13 cellular contexts compared by ENCODE assay signal in the genomic region with DNA sequence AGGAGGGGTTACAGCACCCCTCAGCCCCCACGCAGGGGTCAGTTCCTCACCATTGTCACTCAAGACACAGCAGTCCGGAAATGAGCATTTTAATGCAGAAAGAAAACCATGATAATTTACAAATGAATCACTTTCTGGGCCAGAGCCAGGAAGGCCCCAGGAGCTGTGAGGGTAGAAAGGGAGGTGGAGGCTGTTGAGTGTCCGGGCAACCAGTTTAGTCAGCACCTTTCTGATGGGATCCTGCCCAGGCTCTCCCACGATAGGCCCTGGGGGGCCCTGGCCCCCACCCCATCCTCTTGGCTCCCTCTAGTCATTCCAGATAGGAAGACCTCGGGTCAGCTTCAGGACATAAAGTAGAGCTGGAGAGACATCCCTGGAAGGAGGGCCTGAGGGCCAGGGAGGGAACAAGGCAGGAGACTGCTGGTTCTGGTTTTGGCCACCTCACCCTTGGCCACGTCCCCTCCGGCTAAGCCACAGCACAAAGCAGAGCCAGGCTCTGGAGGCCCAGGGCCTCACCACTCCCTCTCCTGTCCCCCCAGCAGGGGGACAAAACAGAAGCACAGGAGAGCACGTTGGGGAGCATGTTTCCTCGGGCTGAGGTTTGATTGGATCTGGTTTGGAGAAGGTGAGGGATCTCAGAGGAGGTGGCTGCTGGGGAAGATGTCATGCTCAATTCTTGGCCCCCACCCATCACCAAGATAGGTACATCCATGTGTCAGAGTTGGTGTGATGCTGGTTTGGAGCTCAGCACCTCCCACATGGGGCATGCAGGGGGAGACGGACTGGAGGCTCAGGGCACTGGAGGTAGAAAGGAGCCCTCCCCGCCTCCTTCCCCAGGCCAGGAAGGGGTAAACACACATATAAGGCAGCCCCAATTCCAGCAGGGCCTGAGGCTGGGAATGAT. TPM values are rescaled to one million over a fixed set of nuclear protein-coding genes. Genes with fewer than 3 reads are reported as not detected.
DNase-seq lines count a peak whose midpoint lies in the region; ATAC-seq and TF ChIP-seq lines count a peak whose summit lies in the region.
"Had no signal": no experiment of that assay in that cellular context is flagged by ENCODE, and none has a peak within 500 bp of the region (broad histone marks: within the 10 kb centered on the region; RNA-seq: fewer than 3 reads in every experiment).

No MANE protein-coding gene starts in this region.

- H4K20me1 ChIP-seq in hepatocyte (ENCODE audit: insufficient read depth, poor library complexity, severe bottlenecking) = no peaks in the 10 kb centered on the region

- peaks cover 9% of the 10 kb centered on the region for H3K27me3 Mint-ChIP-seq in glutamatergic neuron (ENCODE audit: unreplicated experiment)

- H3K9me3 ChIP-seq in adrenal gland (replicated peaks in 1 of 3) (no peaks in the 10 kb centered on the region), hepatocyte (ENCODE audit: low read depth) (no peaks in the 10 kb centered on the region), suprapubic skin (no peaks in the 10 kb centered on the region)
- H3K9me3 ChIP-seq: esophagus muscularis mucosa, upper lobe of left lung had no signal

- 33 to 44% (median 43%) methylated on average over 7 to 11 of the region's 11 CpGs for WGBS in adrenal gland, 4 donors
- WGBS in hepatocyte (ENCODE audit: low lambda C conversion rate, missing lambda C conversion rate) = 75% methylated on average over 11 of the region's 11 CpGs
- 35% methylated on average over 10 of the region's 11 CpGs for WGBS in suprapubic skin

- H3K9me2 ChIP-seq in hepatocyte (replicated peaks; ENCODE audit: insufficient read depth) = no peaks in the 10 kb centered on the region

- no peak overlapping the region for H3K4me3 Mint-ChIP-seq in glutamatergic neuron (ENCODE audit: unreplicated experiment)

- H3K4me1 Mint-ChIP-seq in glutamatergic neuron (ENCODE audit: low read depth, unreplicated experiment) = peaks cover 2% of the 10 kb centered on the region

- H2AFZ ChIP-seq in hepatocyte = no peak overlapping the region

- H3K79me2 ChIP-seq in hepatocyte = no peaks in the 10 kb centered on the region

- H3K36me3 ChIP-seq in adrenal gland (replicated peaks in 1 of 2) (peaks cover 0 to 3% of the 10 kb centered on the region in 2 donors), hepatocyte (replicated peaks; ENCODE audit: insufficient read depth, low read depth) (no peaks in the 10 kb centered on the region), suprapubic skin (peaks cover 15% of the 10 kb centered on the region)

- TF ChIP-seq CTCF in adrenal gland (IDR thresholded peaks at IDR 0.05) (peak in 1 of 6 experiments; percentile 18), hepatocyte (IDR thresholded peaks at IDR 0.05; ENCODE audit: poor library complexity) (no peak), suprapubic skin (IDR thresholded peaks at IDR 0.05) (no peak), glutamatergic neuron (IDR thresholded peaks at IDR 0.05; ENCODE audit: partially characterized antibody, unreplicated experiment) (no peak)

- H3K4me3 ChIP-seq in adrenal gland = no peak overlapping the region
- no peak overlapping the region for H3K4me3 ChIP-seq in hepatocyte
- H3K4me3 ChIP-seq in suprapubic skin = no peak overlapping the region
- H3K4me3 ChIP-seq: esophagus muscularis mucosa, upper lobe of left lung had no signal

- peaks cover 32 to 46% of the 10 kb centered on the region in 2 donors for H3K4me1 ChIP-seq in adrenal gland (replicated peaks in 1 of 2)
- H3K4me1 ChIP-seq in hepatocyte (ENCODE audit: insufficient read depth) = peaks cover 27% of the 10 kb centered on the region
- H3K4me1 ChIP-seq in suprapubic skin = peaks cover 50% of the 10 kb centered on the region

- TF ChIP-seq EP300 in suprapubic skin (IDR thresholded peaks at IDR 0.05) = no peak

- no peak for ATAC-seq in GM19395 (IDR thresholded peaks at IDR 0.05; ENCODE audit: unreplicated experiment)

- H3K27me3 ChIP-seq in adrenal gland (no peaks in the 10 kb centered on the region), hepatocyte (no peaks in the 10 kb centered on the region), suprapubic skin (no peaks in the 10 kb centered on the region)
- H3K27me3 ChIP-seq: esophagus muscularis mucosa, upper lobe of left lung had no signal

- intact Hi-C loops in adrenal gland (cut with DNase I) = no loop called here

- no peaks in the 10 kb centered on the region for H3K36me3 Mint-ChIP-seq in glutamatergic neuron (ENCODE audit: unreplicated experiment)

- no peak overlapping the region for H3K4me2 ChIP-seq in hepatocyte

- TF ChIP-seq POLR2A in adrenal gland (IDR thresholded peaks at IDR 0.05) (no peak), suprapubic skin (IDR thresholded peaks at IDR 0.05) (no peak)

- H3K27ac ChIP-seq in adrenal gland (peak overlapping the region in 4 of 5 donors; percentile 10 to 76 (median 54)), hepatocyte (peak overlapping the region; percentile 60), suprapubic skin (peak overlapping the region; percentile 32)
- H3K27ac ChIP-seq: 22Rv1 had no signal

- DNase-seq in DMS53 (lab: John Stamatoyannopoulos, UW) = peak; percentile 77
- no peak for DNase-seq in DMS53 treated with DMSO at 0.1 percent for 48 hours (lab: John Stamatoyannopoulos, UW; ENCODE audit: unreplicated experiment)
- DNase-seq in adrenal gland = peak; percentile 60 to 86 (median 75)
- peak; percentile 56 for DNase-seq in hepatocyte (ENCODE audit: low spot score)
- no peak for DNase-seq in suprapubic skin (ENCODE audit: low spot score in 2 of 2)
- DNase-seq in glutamatergic neuron = no peak
- DNase-seq in NCI-H1105 treated with DMSO at 0.1 percent for 48 hours (lab: John Stamatoyannopoulos, UW) = no peak
- DNase-seq: NCI-H82 had no signal

- no peak overlapping the region for H3K27ac Mint-ChIP-seq in glutamatergic neuron (ENCODE audit: unreplicated experiment)

- peaks cover 3% of the 10 kb centered on the region for H3K9me3 Mint-ChIP-seq in glutamatergic neuron (ENCODE audit: unreplicated experiment)

RNA-seq across cellular contexts. Expression of gene ETNK2, which starts 20.6 kb away (rescaled TPM):
- 10 to 100 TPM in 5 of 8 donors, 1 to 10 TPM in 3; 3.8 to 14.0 (median 11.2) TPM for total RNA-seq in adrenal gland
- polyA plus RNA-seq in adrenal gland = 1 to 10 TPM; 3.1 to 7.7 (median 4.1) TPM
- total RNA-seq in hepatocyte = 51.1 and 59.4 TPM in 2 replicates
- 50.7 and 71.9 TPM in 2 replicates for polyA plus RNA-seq in hepatocyte
- 10 to 100 TPM; 25.5 to 47.7 (median 36.0) TPM for total RNA-seq in suprapubic skin
- 5.0 TPM for total RNA-seq in glutamatergic neuron (ENCODE audit: unreplicated experiment)

RNA-seq across cellular contexts. Expression of gene REN, which starts 34.9 kb away (rescaled TPM):
- total RNA-seq in adrenal gland = 1 to 10 TPM in 2 of 8 donors, under 1 TPM in 3, not detected in 3; 0.83 to 3.4 (median 0.95) TPM
- 1 to 10 TPM in 1 of 3 donors, under 1 TPM in 2; 0.24 to 3.6 (median 0.80) TPM for polyA plus RNA-seq in adrenal gland
- 15.4 and 16.2 TPM in 2 replicates for total RNA-seq in hepatocyte
- 18.4 and 39.7 TPM in 2 replicates for polyA plus RNA-seq in hepatocyte
- total RNA-seq in suprapubic skin = under 1 TPM in 1 of 4 donors, not detected in 3; 0.44 TPM
- total RNA-seq in glutamatergic neuron (ENCODE audit: unreplicated experiment) = not detected
- total RNA-seq: activated CD8-positive, alpha-beta memory T cell treated with anti-CD3 and anti-CD28 coated beads for 36 hours; esophagus muscularis mucosa had no signal

RNA-seq across cellular contexts. Expression of gene SOX13, which starts 58.3 kb away (rescaled TPM):
- 10 to 100 TPM; 13.7 to 44.5 (median 28.7) TPM for total RNA-seq in adrenal gland
- polyA plus RNA-seq in adrenal gland = 10 to 100 TPM; 10.1 to 23.6 (median 10.3) TPM
- 11.5 and 11.9 TPM in 2 replicates for total RNA-seq in hepatocyte
- polyA plus RNA-seq in hepatocyte = 22.3 and 24.6 TPM in 2 replicates
- 10 to 100 TPM; 10.1 to 20.6 (median 15.6) TPM for total RNA-seq in suprapubic skin
- 2.2 TPM for total RNA-seq in glutamatergic neuron (ENCODE audit: unreplicated experiment)

Comparison
In these comparisons a context has a peak if more than half of its experiments do, and no peak if none do; other contexts are left out.
1. DNase-seq: peak in DMS53 (single experiment), adrenal gland (7 of 7) and hepatocyte (single experiment); none in DMS53 treated with DMSO at 0.1 percent for 48 hours (single experiment), suprapubic skin (0 of 2), glutamatergic neuron (single experiment) and NCI-H1105 treated with DMSO at 0.1 percent for 48 hours (single experiment).
2. Peak in every context shown above with its lines, with median percentiles within 50 percentile points of each other: H3K27ac ChIP-seq.